13 cellular contexts compared by ENCODE assay signal in genomic region chr16:50463581-50464324, GRCh38.
DNase-seq lines count a peak whose midpoint lies in the region; ATAC-seq and TF ChIP-seq lines count a peak whose summit lies in the region.
"Had no signal": no experiment of that assay in that cellular context is flagged by ENCODE, and none has a peak within 500 bp of the region (broad histone marks: within the 10 kb centered on the region; RNA-seq: fewer than 3 reads in every experiment).

No MANE protein-coding gene starts in this region.

- H3K36me3 ChIP-seq in H7 (replicated peaks; ENCODE audit: control insufficient read depth, insufficient read depth, low read length) (no peaks in the 10 kb centered on the region), RWPE2 (ENCODE audit: low read depth) (no peaks in the 10 kb centered on the region), spleen (no peaks in the 10 kb centered on the region)
- H3K36me3 ChIP-seq: BE2C, SJSA1 had no signal

- peak; percentile 47 for DNase-seq in H7
- DNase-seq in RWPE2 (ENCODE audit: low spot score), result peak; percentile 25
- peak; percentile 62 for DNase-seq in left lobe of liver (ENCODE audit: low spot score)
- DNase-seq in sciatic nerve (ENCODE audit: low spot score), result peak; percentile 38
- DNase-seq in midbrain (lab: John Stamatoyannopoulos, UW), result no peak
- no peak for DNase-seq in spleen
- DNase-seq: BE2C; CD8-positive, alpha-beta T cell; NCI-H1092; NCI-H226; NCI-H526 had no signal

- no peak for TF ChIP-seq CTCF in RWPE2 (IDR thresholded peaks at IDR 0.05; ENCODE audit: poor library complexity, severe bottlenecking)
- no peak for TF ChIP-seq CTCF in spleen (IDR thresholded peaks at IDR 0.05 in 8 of 11, conservative IDR thresholded peaks at IDR 0.05 in 3 of 11)

- H3K27me3 ChIP-seq in H7 (ENCODE audit: control insufficient read depth, insufficient read depth, low read length) (peaks cover 18% of the 10 kb centered on the region), RWPE2 (ENCODE audit: insufficient read depth, poor library complexity, severe bottlenecking) (peaks cover 4% of the 10 kb centered on the region), spleen (replicated peaks in 1 of 7) (peaks cover 0 to 68% (median 17%) of the 10 kb centered on the region in 7 donors)
- H3K27me3 ChIP-seq: BE2C had no signal

- H3K27ac ChIP-seq in RWPE2 (ENCODE audit: poor library complexity, severe bottlenecking), result no peak overlapping the region
- no peak overlapping the region for H3K27ac ChIP-seq in spleen
- H3K27ac ChIP-seq: SJSA1 had no signal

- intact Hi-C loops in sciatic nerve (cut with DNase I), result no loop called here
- intact Hi-C loops in spleen (cut with DNase I; ENCODE audit: low total_unique reads), result no loop called here

- no peaks in the 10 kb centered on the region for H3K4me1 ChIP-seq in RWPE2 (ENCODE audit: insufficient read depth, poor library complexity, severe bottlenecking)
- H3K4me1 ChIP-seq in spleen, result peaks cover 0 to 13% (median 9%) of the 10 kb centered on the region in 6 donors
- H3K4me1 ChIP-seq: BE2C, SJSA1 had no signal

- H3K4me3 ChIP-seq in H7 (ENCODE audit: insufficient read depth, low read depth, low read length), result no peak overlapping the region
- H3K4me3 ChIP-seq in RWPE2 (ENCODE audit: severe bottlenecking), result no peak overlapping the region
- H3K4me3 ChIP-seq in spleen, result no peak overlapping the region
- H3K4me3 ChIP-seq: SJSA1 had no signal

- no peak for ATAC-seq in RWPE2 (ENCODE audit: low read depth)
- ATAC-seq in left lobe of liver, result peak; percentile 73
- ATAC-seq in sciatic nerve, result no peak
- no peak for ATAC-seq in GM21390 (IDR thresholded peaks at IDR 0.05; ENCODE audit: unreplicated experiment)
- ATAC-seq: CD8-positive, alpha-beta T cell had no signal

- H3K9me3 ChIP-seq in RWPE2 (ENCODE audit: severe bottlenecking) (no peaks in the 10 kb centered on the region), spleen (no peaks in the 10 kb centered on the region)
- H3K9me3 ChIP-seq: BE2C, SJSA1 had no signal

- 69 to 81% (median 71%) methylated on average over 3 of the region's 3 CpGs for WGBS in spleen, 5 donors

- TF ChIP-seq POLR2A in spleen (IDR thresholded peaks at IDR 0.05), result no peak

Comparison
In these comparisons a context has a peak if more than half of its experiments do, and no peak if none do; other contexts are left out.
1. DNase-seq: peak in H7 (single experiment), RWPE2 (single experiment), left lobe of liver (single experiment) and sciatic nerve (single experiment); none in midbrain (single experiment) and spleen (single experiment).